ENCODE assay signal across 34 cellular contexts in the genomic region with DNA sequence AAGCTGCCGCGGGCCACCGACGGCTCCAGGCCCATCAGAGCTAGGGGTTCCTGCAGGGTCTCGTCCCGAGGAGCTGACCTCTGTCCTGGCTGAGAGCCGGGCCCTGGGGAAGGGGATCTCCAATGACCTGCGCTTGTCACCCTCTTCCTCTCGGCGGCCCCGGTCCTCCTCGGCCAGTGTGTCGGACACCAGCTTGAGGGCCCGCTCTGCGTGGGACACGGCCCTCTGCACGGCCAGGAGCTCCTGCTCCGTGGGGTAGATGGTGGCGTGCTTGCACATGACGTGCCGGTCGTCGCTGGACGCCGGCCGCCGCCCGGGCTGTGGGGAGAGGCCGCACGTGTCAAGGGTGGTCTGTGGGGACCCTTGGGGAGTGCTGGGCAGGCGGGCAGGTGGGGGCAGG. TPM values are rescaled to one million over a fixed set of nuclear protein-coding genes. Genes with fewer than 3 reads are reported as not detected.
A peak's percentile ranks its signal among the peaks of the same experiment; 100 is the strongest.
DNase-seq lines count a peak whose midpoint lies in the region; ATAC-seq, FAIRE-seq and TF ChIP-seq lines count a peak whose summit lies in the region.
"Had no signal": no experiment of that assay in that cellular context is flagged by ENCODE, and none has a peak within 500 bp of the region (broad histone marks: within the 10 kb centered on the region; RNA-seq: fewer than 3 reads in every experiment).

No MANE protein-coding gene starts in this region.

- no peaks in the 10 kb centered on the region for H3K9me2 ChIP-seq in GM23338 (ENCODE audit: insufficient read depth)

- H3K27ac ChIP-seq in GM23338 (ENCODE audit: low read depth) (no peak overlapping the region), keratinocyte (ENCODE audit: control insufficient read depth, insufficient read depth, low read length) (no peak overlapping the region), upper lobe of left lung (peak overlapping the region; percentile 41 to 65 (median 62))
- H3K27ac ChIP-seq: ascending aorta, Peyer's patch, psoas muscle, stomach, thyroid gland had no signal

- H3K4me3 Mint-ChIP-seq in GM23338 = no peak overlapping the region
- no peak overlapping the region for H3K4me3 Mint-ChIP-seq in activated T-helper 1 cell treated with anti-CD3 and anti-CD28 coated beads, Interleukin-12 subunit alpha, Interleukin-12 subunit beta, Interleukin-2, Interleukin-4 antibody, amounts not matched to agents 30 ng/mL and 10 ng/mL and 1 ng/mL, durations not matched to agents 14 hours and 24 hours and 36 hours
- H3K4me3 Mint-ChIP-seq: activated CD8-positive, alpha-beta T cell treated with anti-CD3 and anti-CD28 coated beads for 36 hours; activated naive CD8-positive, alpha-beta T cell treated with anti-CD3 and anti-CD28 coated beads, Interleukin-2, amount 10 ng/mL, durations not matched to agents 7 days and 5 days had no signal

- H3K9me1 ChIP-seq in keratinocyte (ENCODE audit: control insufficient read depth, extremely low read depth, insufficient read depth, low read length) = no peaks in the 10 kb centered on the region

- H3K9me3 ChIP-seq in keratinocyte (ENCODE audit: control insufficient read depth, low read depth, low read length) (no peaks in the 10 kb centered on the region), upper lobe of left lung (no peaks in the 10 kb centered on the region)
- H3K9me3 ChIP-seq: ascending aorta, Caco-2, heart right ventricle, Peyer's patch, psoas muscle, stomach, thyroid gland had no signal

- TF ChIP-seq CTCF in GM23338 (conservative IDR thresholded peaks at IDR 0.05; ENCODE audit: low read depth in 2 of 2) (no peak), keratinocyte (optimal IDR thresholded peaks at IDR 0.05 in 1 of 3, IDR thresholded peaks at IDR 0.05 in 1 of 3, conservative IDR thresholded peaks at IDR 0.05 in 1 of 3; ENCODE audit: extremely low read depth in 1 of 3, insufficient read depth in 2 of 3, low read length in 3 of 3) (no peak), upper lobe of left lung (IDR thresholded peaks at IDR 0.05) (no peak)

- no peak overlapping the region for H3K4me3 ChIP-seq in GM23338
- no peak overlapping the region for H3K4me3 ChIP-seq in keratinocyte (ENCODE audit: control insufficient read depth in 2 of 3, extremely low read depth in 1 of 3, insufficient read depth in 2 of 3, low read depth in 1 of 3, low read length in 3 of 3)
- H3K4me3 ChIP-seq in upper lobe of left lung = no peak overlapping the region
- H3K4me3 ChIP-seq: ascending aorta, heart right ventricle, Peyer's patch, psoas muscle, stomach, thyroid gland had no signal

- WGBS in upper lobe of left lung, 2 donors = 78 to 83% methylated on average over 12 to 17 of the region's 31 CpGs

- H3F3A ChIP-seq in GM23338 (replicated peaks; ENCODE audit: low read depth) = 0 out of 2 replicates have a peak, but pooled peaks cover 2% of the 10 kb centered on the region

- no peak for TF ChIP-seq EP300 in upper lobe of left lung (IDR thresholded peaks at IDR 0.05)

- no peak overlapping the region for H3K9ac ChIP-seq in keratinocyte (ENCODE audit: control insufficient read depth, extremely low read depth, insufficient read depth, low read length)

- no peaks in the 10 kb centered on the region for H4K20me1 ChIP-seq in GM23338 (replicated peaks; ENCODE audit: insufficient read depth)
- no peaks in the 10 kb centered on the region for H4K20me1 ChIP-seq in keratinocyte (ENCODE audit: control insufficient read depth, extremely low read depth, insufficient read depth, low read length)

- H3K79me2 ChIP-seq in GM23338 (replicated peaks; ENCODE audit: insufficient read depth) (no peaks in the 10 kb centered on the region), keratinocyte (ENCODE audit: control insufficient read depth, insufficient read depth, low read length) (no peaks in the 10 kb centered on the region)

- no peaks in the 10 kb centered on the region for H3K4me1 Mint-ChIP-seq in GM23338
- H3K4me1 Mint-ChIP-seq in activated T-helper 1 cell treated with anti-CD3 and anti-CD28 coated beads, Interleukin-12 subunit alpha, Interleukin-12 subunit beta, Interleukin-2, Interleukin-4 antibody, amounts not matched to agents 30 ng/mL and 10 ng/mL and 1 ng/mL, durations not matched to agents 14 hours and 24 hours and 36 hours (ENCODE audit: low read depth) = peaks cover 22% of the 10 kb centered on the region

- dilution Hi-C loops in keratinocyte (cut with MboI; ENCODE audit: extremely low pct_ligation_motif_present, low sequenced_read_pairs) = no loop called here

- peaks cover 4% of the 10 kb centered on the region; the same call in 2 of the 3 replicates for H3K36me3 Mint-ChIP-seq in GM23338 (ENCODE audit: low read depth)
- no peaks in the 10 kb centered on the region for H3K36me3 Mint-ChIP-seq in activated T-helper 1 cell treated with anti-CD3 and anti-CD28 coated beads, Interleukin-12 subunit alpha, Interleukin-12 subunit beta, Interleukin-2, Interleukin-4 antibody, amounts not matched to agents 30 ng/mL and 10 ng/mL and 1 ng/mL, durations not matched to agents 14 hours and 24 hours and 36 hours (ENCODE audit: low read depth)
- H3K36me3 Mint-ChIP-seq: CD14-positive monocyte; naive thymus-derived CD4-positive, alpha-beta T cell had no signal

- no peak overlapping the region for H2AFZ ChIP-seq in GM23338
- no peak overlapping the region for H2AFZ ChIP-seq in keratinocyte (ENCODE audit: control insufficient read depth, low read length)

- FAIRE-seq in keratinocyte (lab: Jason Lieb, UNC) = no peak
- FAIRE-seq: endometrium, frontal cortex, kidney had no signal

- H3K4me2 ChIP-seq in GM23338 = no peak overlapping the region
- H3K4me2 ChIP-seq in keratinocyte (ENCODE audit: control insufficient read depth, extremely low read depth, insufficient read depth, low read depth, low read length) = peak overlapping the region; percentile 56

- H3K4me1 ChIP-seq in GM23338 (ENCODE audit: insufficient read depth) = no peaks in the 10 kb centered on the region
- peaks cover 5% of the 10 kb centered on the region for H3K4me1 ChIP-seq in keratinocyte (ENCODE audit: control insufficient read depth, extremely low read depth, insufficient read depth, low read length)
- H3K4me1 ChIP-seq in upper lobe of left lung = peaks cover 8 to 29% (median 14%) of the 10 kb centered on the region in 4 donors
- H3K4me1 ChIP-seq: ascending aorta, Caco-2, psoas muscle, thyroid gland had no signal

- H3K36me3 ChIP-seq in GM23338 (ENCODE audit: insufficient read depth) (no peaks in the 10 kb centered on the region), keratinocyte (ENCODE audit: control insufficient read depth in 2 of 2, extremely low read depth in 1 of 2, insufficient read depth in 2 of 2, low read length in 2 of 2) (no peaks in the 10 kb centered on the region), upper lobe of left lung (no peaks in the 10 kb centered on the region)
- H3K36me3 ChIP-seq: ascending aorta, heart right ventricle, Peyer's patch, stomach, thyroid gland had no signal

- H3K27me3 ChIP-seq in GM23338 (ENCODE audit: insufficient read depth) (0 out of 2 replicates have a peak, but pooled peaks cover 6% of the 10 kb centered on the region), keratinocyte (ENCODE audit: control insufficient read depth, extremely low read depth, insufficient read depth, low read length) (peaks cover 14% of the 10 kb centered on the region), upper lobe of left lung (no peaks in the 10 kb centered on the region)
- H3K27me3 ChIP-seq: ascending aorta, Peyer's patch, thyroid gland had no signal

- no peak for TF ChIP-seq POLR2A in upper lobe of left lung (IDR thresholded peaks at IDR 0.05)

- no peaks in the 10 kb centered on the region; the same call in 1 of the 3 replicates for H3K9me3 Mint-ChIP-seq in GM23338
- no peaks in the 10 kb centered on the region for H3K9me3 Mint-ChIP-seq in activated T-helper 1 cell treated with anti-CD3 and anti-CD28 coated beads, Interleukin-12 subunit alpha, Interleukin-12 subunit beta, Interleukin-2, Interleukin-4 antibody, amounts not matched to agents 30 ng/mL and 10 ng/mL and 1 ng/mL, durations not matched to agents 14 hours and 24 hours and 36 hours
- H3K9me3 Mint-ChIP-seq: activated CD8-positive, alpha-beta T cell treated with anti-CD3 and anti-CD28 coated beads for 36 hours; activated naive CD8-positive, alpha-beta T cell treated with anti-CD3 and anti-CD28 coated beads, Interleukin-2, amount 10 ng/mL, durations not matched to agents 7 days and 5 days had no signal

- peaks cover 23% of the 10 kb centered on the region for H3K27me3 Mint-ChIP-seq in GM23338 (ENCODE audit: insufficient read depth, low read depth, poor library complexity)
- H3K27me3 Mint-ChIP-seq in activated T-helper 1 cell treated with anti-CD3 and anti-CD28 coated beads, Interleukin-12 subunit alpha, Interleukin-12 subunit beta, Interleukin-2, Interleukin-4 antibody, amounts not matched to agents 30 ng/mL and 10 ng/mL and 1 ng/mL, durations not matched to agents 14 hours and 24 hours and 36 hours (ENCODE audit: insufficient read depth) = no peaks in the 10 kb centered on the region
- H3K27me3 Mint-ChIP-seq: activated CD8-positive, alpha-beta T cell treated with anti-CD3 and anti-CD28 coated beads for 36 hours; activated naive CD8-positive, alpha-beta T cell treated with anti-CD3 and anti-CD28 coated beads, Interleukin-2, amount 10 ng/mL, durations not matched to agents 7 days and 5 days; naive thymus-derived CD4-positive, alpha-beta T cell had no signal

- intact Hi-C loops in activated T-helper 1 cell treated with anti-CD3 and anti-CD28 coated beads, Interleukin-12 subunit alpha, Interleukin-12 subunit beta, Interleukin-2, Interleukin-4 antibody, amounts not matched to agents 30 ng/mL and 10 ng/mL and 1 ng/mL, durations not matched to agents 14 hours and 24 hours and 36 hours (cut with micrococcal nuclease) = loop anchor here (1.0 kb wide), 2 partner anchors 23 to 57 kb away; a partner anchor contains a TSS

- peak; percentile 31 for DNase-seq in GM23338 (ENCODE audit: low spot score)
- DNase-seq in activated T-helper 1 cell treated with anti-CD3 and anti-CD28 coated beads, Interleukin-12 subunit alpha, Interleukin-12 subunit beta, Interleukin-2, Interleukin-4 antibody, amounts not matched to agents 30 ng/mL and 10 ng/mL and 1 ng/mL, durations not matched to agents 14 hours and 24 hours and 36 hours (ENCODE audit: low spot score) = no peak
- no peak for DNase-seq in keratinocyte (ENCODE audit: low read depth, low spot score)
- DNase-seq in upper lobe of left lung = peak in 1 of 2 donors; percentile 78
- DNase-seq in NCI-H446 (lab: John Stamatoyannopoulos, UW) = no peak
- DNase-seq in NOMO-1 treated with DMSO at 0.1 percent for 48 hours (lab: John Stamatoyannopoulos, UW; ENCODE audit: unreplicated experiment) = no peak
- DNase-seq: activated CD4-positive, CD25-positive, alpha-beta regulatory T cell treated with anti-CD3 and anti-CD28 coated beads, Interleukin-2, amount 50 U/mL, for 72 hours; activated effector memory CD4-positive, alpha-beta T cell treated with anti-CD3 and anti-CD28 coated beads, Interleukin-2, amount 50 U/mL, for 16 hours; activated naive CD8-positive, alpha-beta T cell treated with anti-CD3 and anti-CD28 coated beads, Interleukin-2, amount 10 ng/mL, durations not matched to agents 7 days and 5 days; Caco-2; DMS79; GDM1; GOT3; heart right ventricle; kidney; NCI-H1417; NCI-H2029; NCI-H526 treated with DMSO at 0.1 percent for 48 hours; occipital lobe; Peyer's patch; psoas muscle; SHP77 treated with DMSO at 0.1 percent for 48 hours; stomach; thyroid gland had no signal

- ATAC-seq in GM23338 = peak; percentile 17
- ATAC-seq in upper lobe of left lung (ENCODE audit: low FRiP score in 2 of 2) = peak in 1 of 2 donors; percentile 4
- ATAC-seq in GM18858 (IDR thresholded peaks at IDR 0.05; ENCODE audit: unreplicated experiment) = no peak
- ATAC-seq: psoas muscle, sciatic nerve had no signal

- no peak overlapping the region for H3K27ac Mint-ChIP-seq in GM23338
- H3K27ac Mint-ChIP-seq in activated T-helper 1 cell treated with anti-CD3 and anti-CD28 coated beads, Interleukin-12 subunit alpha, Interleukin-12 subunit beta, Interleukin-2, Interleukin-4 antibody, amounts not matched to agents 30 ng/mL and 10 ng/mL and 1 ng/mL, durations not matched to agents 14 hours and 24 hours and 36 hours = peak overlapping the region; percentile 29
- H3K27ac Mint-ChIP-seq: activated naive CD8-positive, alpha-beta T cell treated with anti-CD3 and anti-CD28 coated beads, Interleukin-2, amount 10 ng/mL, durations not matched to agents 7 days and 5 days had no signal

RNA-seq across cellular contexts. Expression of a gene that starts 32.7 kb away (rescaled TPM):
- 21.4 and 30.3 TPM in 2 replicates for total RNA-seq in GM23338 (2014; rRNA removed; shearing (Covaris generic))
- polyA plus RNA-seq in GM23338 (2016; fragmentation: Nextera tagmentation; extraction: Ambion mirVana) = 13.4 and 14.1 TPM in 2 replicates
- 21.5 and 24.3 TPM in 2 replicates for total RNA-seq in activated T-helper 1 cell treated with anti-CD3 and anti-CD28 coated beads, Interleukin-12 subunit alpha, Interleukin-12 subunit beta, Interleukin-2, Interleukin-4 antibody, amounts not matched to agents 30 ng/mL and 10 ng/mL and 1 ng/mL, durations not matched to agents 14 hours and 24 hours and 36 hours
- polyA plus RNA-seq in keratinocyte = 0.05 to 0.27 TPM (median 0.16 TPM) in 3 replicates
- polyA plus RNA-seq in keratinocyte (2011; ENCODE audit: low read depth) = not detected
- polyA plus RNA-seq in keratinocyte (2011; cell fraction: cytosol; rRNA removed) = 0.11 and 0.22 TPM in 2 replicates
- polyA plus RNA-seq in keratinocyte (2011; cell fraction: nucleus; rRNA removed) = 0.22 and 0.43 TPM in 2 replicates
- 0.08 and 0.38 TPM in 2 replicates for polyA plus RNA-seq in keratinocyte (2012; ENCODE audit: low replicate concordance)
- not detected in 3 replicates for polyA minus RNA-seq in keratinocyte
- 2.7 TPM for polyA minus RNA-seq in keratinocyte (2011; cell fraction: cytosol; rRNA and poly(A)+ RNA removed)
- not detected in 2 replicates for polyA minus RNA-seq in keratinocyte (2011; cell fraction: nucleus; rRNA and poly(A)+ RNA removed)
- 10 to 100 TPM in 5 of 6 donors, 1 to 10 TPM in 1; 9.6 to 20.1 (median 13.1) TPM for total RNA-seq in upper lobe of left lung
- total RNA-seq: ascending aorta had no signal

RNA-seq across cellular contexts. Expression of a gene that starts 46.9 kb away (rescaled TPM):
- not detected in 2 replicates for total RNA-seq in GM23338 (2014; rRNA removed; shearing (Covaris generic))
- 0.13 TPM in 1 of 2 replicates, not detected in the other for polyA plus RNA-seq in GM23338 (2016; fragmentation: Nextera tagmentation; extraction: Ambion mirVana)
- total RNA-seq in activated T-helper 1 cell treated with anti-CD3 and anti-CD28 coated beads, Interleukin-12 subunit alpha, Interleukin-12 subunit beta, Interleukin-2, Interleukin-4 antibody, amounts not matched to agents 30 ng/mL and 10 ng/mL and 1 ng/mL, durations not matched to agents 14 hours and 24 hours and 36 hours = not detected in 2 replicates
- not detected in 3 replicates for polyA plus RNA-seq in keratinocyte
- polyA plus RNA-seq in keratinocyte (2011; ENCODE audit: low read depth) = not detected
- polyA plus RNA-seq in keratinocyte (2011; cell fraction: cytosol; rRNA removed) = not detected in 2 replicates
- polyA plus RNA-seq in keratinocyte (2011; cell fraction: nucleus; rRNA removed) = not detected in 2 replicates
- not detected in 2 replicates for polyA plus RNA-seq in keratinocyte (2012; ENCODE audit: low replicate concordance)
- not detected in 3 replicates for polyA minus RNA-seq in keratinocyte
- not detected for polyA minus RNA-seq in keratinocyte (2011; cell fraction: cytosol; rRNA and poly(A)+ RNA removed)
- polyA minus RNA-seq in keratinocyte (2011; cell fraction: nucleus; rRNA and poly(A)+ RNA removed) = not detected in 2 replicates
- not detected for total RNA-seq in upper lobe of left lung
- total RNA-seq: activated CD8-positive, alpha-beta T cell treated with anti-CD3 and anti-CD28 coated beads for 36 hours; activated naive CD8-positive, alpha-beta T cell treated with anti-CD3 and anti-CD28 coated beads, Interleukin-2, amount 10 ng/mL, durations not matched to agents 7 days and 5 days; ascending aorta; Caco-2; heart right ventricle; kidney; liver; naive thymus-derived CD4-positive, alpha-beta T cell; occipital lobe; Peyer's patch; psoas muscle; sciatic nerve; stomach; T-helper 2 cell treated with Interferon-gamma antibody and Interleukin-4, amounts not matched to agents 100 ng/mL and 5 ng/mL, for 36 hours; thyroid gland had no signal
- polyA plus RNA-seq: CD14-positive monocyte; heart right ventricle; liver; naive thymus-derived CD4-positive, alpha-beta T cell; psoas muscle; stomach had no signal

RNA-seq across cellular contexts. Expression of a gene that starts 49.9 kb away (rescaled TPM):
- 13.5 and 15.8 TPM in 2 replicates for total RNA-seq in GM23338 (2014; rRNA removed; shearing (Covaris generic))
- polyA plus RNA-seq in GM23338 (2016; fragmentation: Nextera tagmentation; extraction: Ambion mirVana) (25.4 and 31.3 TPM in 2 replicates), keratinocyte (not detected in 3 replicates)
- total RNA-seq in activated T-helper 1 cell treated with anti-CD3 and anti-CD28 coated beads, Interleukin-12 subunit alpha, Interleukin-12 subunit beta, Interleukin-2, Interleukin-4 antibody, amounts not matched to agents 30 ng/mL and 10 ng/mL and 1 ng/mL, durations not matched to agents 14 hours and 24 hours and 36 hours = 0.39 TPM in 1 of 2 replicates, not detected in the other
- polyA plus RNA-seq in keratinocyte (2011; ENCODE audit: low read depth) = not detected
- polyA plus RNA-seq in keratinocyte (2011; cell fraction: cytosol; rRNA removed) = 0.09 TPM in 2 replicates
- 0.46 TPM in 1 of 2 replicates, not detected in the other for polyA plus RNA-seq in keratinocyte (2011; cell fraction: nucleus; rRNA removed)
- polyA plus RNA-seq in keratinocyte (2012; ENCODE audit: low replicate concordance) = 0.41 TPM in 1 of 2 replicates, not detected in the other
- not detected in 3 replicates for polyA minus RNA-seq in keratinocyte
- not detected for polyA minus RNA-seq in keratinocyte (2011; cell fraction: cytosol; rRNA and poly(A)+ RNA removed)
- polyA minus RNA-seq in keratinocyte (2011; cell fraction: nucleus; rRNA and poly(A)+ RNA removed) = not detected in 2 replicates
- 1 to 10 TPM in 1 of 6 donors, under 1 TPM in 2, not detected in 3; 0.11 to 4.2 (median 0.30) TPM for total RNA-seq in upper lobe of left lung
- total RNA-seq: ascending aorta, Caco-2, liver, Peyer's patch, psoas muscle, thyroid gland had no signal
- polyA plus RNA-seq: CD14-positive monocyte, heart right ventricle, liver, psoas muscle had no signal

RNA-seq across cellular contexts. Expression of a gene that starts 56.4 kb away (rescaled TPM):
- total RNA-seq in GM23338 (2014; rRNA removed; shearing (Covaris generic)) = 29.7 and 47.3 TPM in 2 replicates
- polyA plus RNA-seq in GM23338 (2016; fragmentation: Nextera tagmentation; extraction: Ambion mirVana) (89.9 and 93.1 TPM in 2 replicates), keratinocyte (27.0 to 35.6 TPM (median 30.0 TPM) in 3 replicates)
- total RNA-seq in activated T-helper 1 cell treated with anti-CD3 and anti-CD28 coated beads, Interleukin-12 subunit alpha, Interleukin-12 subunit beta, Interleukin-2, Interleukin-4 antibody, amounts not matched to agents 30 ng/mL and 10 ng/mL and 1 ng/mL, durations not matched to agents 14 hours and 24 hours and 36 hours = 88.2 and 94.7 TPM in 2 replicates
- 35.4 TPM for polyA plus RNA-seq in keratinocyte (2011; ENCODE audit: low read depth)
- 17.8 and 32.1 TPM in 2 replicates for polyA plus RNA-seq in keratinocyte (2011; cell fraction: cytosol; rRNA removed)
- 7.8 and 11.8 TPM in 2 replicates for polyA plus RNA-seq in keratinocyte (2011; cell fraction: nucleus; rRNA removed)
- polyA plus RNA-seq in keratinocyte (2012; ENCODE audit: low replicate concordance) = 29.3 and 37.3 TPM in 2 replicates
- 2.9 to 3.7 TPM (median 3.4 TPM) in 3 replicates for polyA minus RNA-seq in keratinocyte
- 10.9 TPM for polyA minus RNA-seq in keratinocyte (2011; cell fraction: cytosol; rRNA and poly(A)+ RNA removed)
- 2.8 and 3.3 TPM in 2 replicates for polyA minus RNA-seq in keratinocyte (2011; cell fraction: nucleus; rRNA and poly(A)+ RNA removed)
- 10 to 100 TPM; 16.8 to 83.9 (median 65.5) TPM for total RNA-seq in upper lobe of left lung

RNA-seq across cellular contexts. Expression of a gene that starts 57.4 kb away (rescaled TPM):
- 31.8 and 56.1 TPM in 2 replicates for total RNA-seq in GM23338 (2014; rRNA removed; shearing (Covaris generic))
- polyA plus RNA-seq in GM23338 (2016; fragmentation: Nextera tagmentation; extraction: Ambion mirVana) (16.6 and 17.2 TPM in 2 replicates), keratinocyte (5.6 to 14.0 TPM (median 6.7 TPM) in 3 replicates)
- total RNA-seq in activated T-helper 1 cell treated with anti-CD3 and anti-CD28 coated beads, Interleukin-12 subunit alpha, Interleukin-12 subunit beta, Interleukin-2, Interleukin-4 antibody, amounts not matched to agents 30 ng/mL and 10 ng/mL and 1 ng/mL, durations not matched to agents 14 hours and 24 hours and 36 hours = 45.4 and 48.9 TPM in 2 replicates
- polyA plus RNA-seq in keratinocyte (2011; ENCODE audit: low read depth) = 7.7 TPM
- polyA plus RNA-seq in keratinocyte (2011; cell fraction: cytosol; rRNA removed) = 5.3 and 11.5 TPM in 2 replicates
- 22.1 and 31.5 TPM in 2 replicates for polyA plus RNA-seq in keratinocyte (2011; cell fraction: nucleus; rRNA removed)
- 8.5 and 13.0 TPM in 2 replicates for polyA plus RNA-seq in keratinocyte (2012; ENCODE audit: low replicate concordance)
- polyA minus RNA-seq in keratinocyte = 4.9 to 9.7 TPM (median 6.8 TPM) in 3 replicates
- polyA minus RNA-seq in keratinocyte (2011; cell fraction: cytosol; rRNA and poly(A)+ RNA removed) = 18.4 TPM
- 14.9 TPM in 2 replicates for polyA minus RNA-seq in keratinocyte (2011; cell fraction: nucleus; rRNA and poly(A)+ RNA removed)
- 10 to 100 TPM; 13.4 to 92.2 (median 21.6) TPM for total RNA-seq in upper lobe of left lung

Comparison
In these comparisons a context has a peak if more than half of its experiments do, and no peak if none do; other contexts are left out.
1. H3K27ac ChIP-seq: peak in upper lobe of left lung (4 of 4); none in GM23338 (single experiment) and keratinocyte (single experiment).